In genomic region chr1:116416854-116417513, GRCh38 we compare ENCODE assay signal across 12 cellular contexts. TPM values are rescaled to one million over a fixed set of nuclear protein-coding genes. Genes with fewer than 3 reads are reported as not detected.
A peak's percentile ranks its signal among the peaks of the same experiment; 100 is the strongest.
DNase-seq lines count a peak whose midpoint lies in the region; ATAC-seq, FAIRE-seq and TF ChIP-seq lines count a peak whose summit lies in the region.
"Had no signal": no experiment of that assay in that cellular context is flagged by ENCODE, and none has a peak within 500 bp of the region (broad histone marks: within the 10 kb centered on the region; RNA-seq: fewer than 3 reads in every experiment).

No MANE protein-coding gene starts in this region.

- ATAC-seq in WTC11 (no peak), HG02571 (IDR thresholded peaks at IDR 0.05; ENCODE audit: unreplicated experiment) (no peak)

- no TSS peak for BruUV-seq in A673 (replicated peaks; lab: Mats Ljungman, UMichigan)
- no TSS peak for BruUV-seq in Calu3 (replicated peaks; lab: Mats Ljungman, UMichigan)

- H3K36me3 Mint-ChIP-seq in Calu3 (ENCODE audit: insufficient read depth, unreplicated experiment) (peaks cover 26% of the 10 kb centered on the region), WTC11 (no peaks in the 10 kb centered on the region)

- H3K27me3 ChIP-seq in A673 (replicated peaks; ENCODE audit: insufficient read depth, low read depth, low read length, poor library complexity) (no peaks in the 10 kb centered on the region), keratinocyte (ENCODE audit: control insufficient read depth, extremely low read depth, insufficient read depth, low read length) (no peaks in the 10 kb centered on the region)
- H3K27me3 ChIP-seq: gastrocnemius medialis had no signal

- H3K9me3 ChIP-seq in A673 (ENCODE audit: low read depth, low read length, poor library complexity, severe bottlenecking) = no peaks in the 10 kb centered on the region
- H3K9me3 ChIP-seq in keratinocyte (ENCODE audit: control insufficient read depth, low read depth, low read length) = no peaks in the 10 kb centered on the region
- H3K9me3 ChIP-seq: gastrocnemius medialis had no signal

- H3K4me1 ChIP-seq in A673 (ENCODE audit: insufficient read depth, low read length, poor library complexity, severe bottlenecking) (peaks cover 13% of the 10 kb centered on the region), keratinocyte (ENCODE audit: control insufficient read depth, extremely low read depth, insufficient read depth, low read length) (peaks cover 20% of the 10 kb centered on the region)

- H3K4me3 ChIP-seq in A673 (ENCODE audit: low read depth, low read length, poor library complexity, severe bottlenecking) (no peak overlapping the region), keratinocyte (ENCODE audit: control insufficient read depth in 2 of 3, extremely low read depth in 1 of 3, insufficient read depth in 2 of 3, low read depth in 1 of 3, low read length in 3 of 3) (no peak overlapping the region), coronary artery (no peak overlapping the region)

- H3K9me3 Mint-ChIP-seq in Calu3 (ENCODE audit: low read depth, unreplicated experiment) = no peaks in the 10 kb centered on the region
- no peaks in the 10 kb centered on the region for H3K9me3 Mint-ChIP-seq in WTC11
- H3K9me3 Mint-ChIP-seq: dendritic cell treated with granulocyte-macrophage colony-stimulating factor and Interleukin-4, amounts not matched to agents 40 ng/mL and 50 ng/mL, for 4 days had no signal

- H3K36me3 ChIP-seq in A673 (ENCODE audit: insufficient read depth, low read length, poor library complexity, severe bottlenecking) (no peaks in the 10 kb centered on the region), keratinocyte (ENCODE audit: control insufficient read depth in 2 of 2, extremely low read depth in 1 of 2, insufficient read depth in 2 of 2, low read length in 2 of 2) (no peaks in the 10 kb centered on the region)
- H3K36me3 ChIP-seq: gastrocnemius medialis had no signal

- intact Hi-C loops in A673 (cut with micrococcal nuclease; ENCODE audit: unreplicated experiment) (no loop called here), Calu3 (cut with micrococcal nuclease; ENCODE audit: unreplicated experiment) (loop anchor here (5.0 kb wide), 2 partner anchors 55 to 70 kb away; no protein-coding TSS in a partner anchor)

- no peaks in the 10 kb centered on the region for H3K9me1 ChIP-seq in keratinocyte (ENCODE audit: control insufficient read depth, extremely low read depth, insufficient read depth, low read length)

- H3K9ac ChIP-seq in keratinocyte (ENCODE audit: control insufficient read depth, extremely low read depth, insufficient read depth, low read length) = peak overlapping the region; percentile 91

- peak overlapping the region; percentile 96 for H3K4me2 ChIP-seq in keratinocyte (ENCODE audit: control insufficient read depth, extremely low read depth, insufficient read depth, low read depth, low read length)

- no peaks in the 10 kb centered on the region for H3K4me1 Mint-ChIP-seq in Calu3 (ENCODE audit: low read depth, unreplicated experiment)
- peaks cover 29% of the 10 kb centered on the region for H3K4me1 Mint-ChIP-seq in WTC11

- H3K4me3 Mint-ChIP-seq in Calu3 (ENCODE audit: low read depth, unreplicated experiment) (peak overlapping the region; percentile 84), WTC11 (peak overlapping the region; percentile 87)

- DNase-seq in A673 (ENCODE audit: low spot score) (no peak), Calu3 (no peak), WTC11 (ENCODE audit: low spot score) (no peak), keratinocyte (ENCODE audit: low read depth, low spot score) (no peak), coronary artery (ENCODE audit: low spot score) (no peak), NCI-H1694 (lab: John Stamatoyannopoulos, UW) (no peak), NCI-H2171 (lab: John Stamatoyannopoulos, UW) (no peak)
- DNase-seq: gastrocnemius medialis, Kasumi-1, NCI-H510A had no signal

- CTCF ChIA-PET in A673 (lab: Charles Lee) = no interaction called here
- CTCF ChIA-PET in Calu3 (lab: Charles Lee) = interaction anchor here (1.5 kb wide), 2 partner anchors 68 to 278 kb away, joined by 3 to 6 read pairs; no protein-coding TSS in a partner anchor
- CTCF ChIA-PET in WTC11 (lab: Charles Lee) = interaction anchor here (0.8 to 5.5 kb wide), 5 partner anchors 41 to 278 kb away, joined by 4 to 62 read pairs (median 6); no protein-coding TSS in a partner anchor

- H3K27ac Mint-ChIP-seq in Calu3 (ENCODE audit: unreplicated experiment) (no peak overlapping the region), WTC11 (no peak overlapping the region)

- FAIRE-seq in keratinocyte (lab: Jason Lieb, UNC) = no peak

- TF ChIP-seq CTCF in A673 (conservative IDR thresholded peaks at IDR 0.05; ENCODE audit: low read depth, low read length) (no peak), Calu3 (IDR thresholded peaks at IDR 0.05; ENCODE audit: unreplicated experiment) (no peak), WTC11 (IDR thresholded peaks at IDR 0.05) (no peak), keratinocyte (optimal IDR thresholded peaks at IDR 0.05 in 1 of 3, IDR thresholded peaks at IDR 0.05 in 1 of 3, conservative IDR thresholded peaks at IDR 0.05 in 1 of 3; ENCODE audit: extremely low read depth in 1 of 3, insufficient read depth in 2 of 3, low read length in 3 of 3) (no peak), coronary artery (IDR thresholded peaks at IDR 0.05) (no peak)

- no peaks in the 10 kb centered on the region for H4K20me1 ChIP-seq in keratinocyte (ENCODE audit: control insufficient read depth, extremely low read depth, insufficient read depth, low read length)

- H3K27me3 Mint-ChIP-seq in Calu3 (ENCODE audit: unreplicated experiment) (no peaks in the 10 kb centered on the region), WTC11 (ENCODE audit: low read depth) (peaks cover 3% of the 10 kb centered on the region; the same call in 1 of the 2 replicates)

- H3K27ac ChIP-seq in A673 (ENCODE audit: low read depth, low read length, poor library complexity, severe bottlenecking) = peak overlapping the region; percentile 70
- no peak overlapping the region for H3K27ac ChIP-seq in keratinocyte (ENCODE audit: control insufficient read depth, insufficient read depth, low read length)
- no peak overlapping the region for H3K27ac ChIP-seq in coronary artery

- H3K79me2 ChIP-seq in keratinocyte (ENCODE audit: control insufficient read depth, insufficient read depth, low read length) = peaks cover 7% of the 10 kb centered on the region

- no peak overlapping the region for H2AFZ ChIP-seq in keratinocyte (ENCODE audit: control insufficient read depth, low read length)

- dilution Hi-C loops in keratinocyte (cut with MboI; ENCODE audit: extremely low pct_ligation_motif_present, low sequenced_read_pairs) = no loop called here

- POLR2A ChIA-PET in A673 (lab: Charles Lee; ENCODE audit: low non-redundant PET) = no interaction called here
- POLR2A ChIA-PET in WTC11 (lab: Charles Lee) = interaction anchor here (0.7 kb wide), 1 partner anchor 658 kb away, joined by 4 read pairs; no protein-coding TSS in a partner anchor

TF ChIP-seq in WTC11, 78 proteins besides CTCF, POLR2A, EP300 and RAD21:
- TF ChIP-seq ZNF138 (CRISPR knock-in tag; conservative IDR thresholded peaks at IDR 0.05) = no peak
- TF ChIP-seq ERG (CRISPR knock-in tag; IDR thresholded peaks at IDR 0.05) = no peak
- TF ChIP-seq EMX1 (CRISPR knock-in tag; IDR thresholded peaks at IDR 0.05) = no peak
- TF ChIP-seq E2F4 (CRISPR knock-in tag; IDR thresholded peaks at IDR 0.05; ENCODE audit: borderline replicate concordance, low read depth) = no peak
- TF ChIP-seq NR1H2 (CRISPR knock-in tag; IDR thresholded peaks at IDR 0.05) = no peak

RNA-seq across cellular contexts. Expression of gene ATP1A1, which starts 43.9 kb away (rescaled TPM):
- total RNA-seq in A673 (2021) = 1,293 and 1,420 TPM in 2 replicates
- 457 and 484 TPM in 2 replicates for total RNA-seq in Calu3 (2022)
- 259 to 286 TPM (median 259 TPM) in 3 replicates for total RNA-seq in WTC11 (2021)
- polyA plus RNA-seq in keratinocyte = 357 to 412 TPM (median 381 TPM) in 3 replicates
- 305 TPM for polyA plus RNA-seq in keratinocyte (2011; ENCODE audit: low read depth)
- 239 and 241 TPM in 2 replicates for polyA plus RNA-seq in keratinocyte (2011; cell fraction: cytosol; rRNA removed)
- 486 and 517 TPM in 2 replicates for polyA plus RNA-seq in keratinocyte (2011; cell fraction: nucleus; rRNA removed)
- polyA plus RNA-seq in keratinocyte (2012; ENCODE audit: low replicate concordance) = 252 and 318 TPM in 2 replicates
- polyA minus RNA-seq in keratinocyte = 225 to 603 TPM (median 478 TPM) in 3 replicates
- polyA minus RNA-seq in keratinocyte (2011; cell fraction: cytosol; rRNA and poly(A)+ RNA removed) = 257 TPM
- polyA minus RNA-seq in keratinocyte (2011; cell fraction: nucleus; rRNA and poly(A)+ RNA removed) = 329 and 500 TPM in 2 replicates
